23 cellular contexts compared by ENCODE assay signal in the genomic region with DNA sequence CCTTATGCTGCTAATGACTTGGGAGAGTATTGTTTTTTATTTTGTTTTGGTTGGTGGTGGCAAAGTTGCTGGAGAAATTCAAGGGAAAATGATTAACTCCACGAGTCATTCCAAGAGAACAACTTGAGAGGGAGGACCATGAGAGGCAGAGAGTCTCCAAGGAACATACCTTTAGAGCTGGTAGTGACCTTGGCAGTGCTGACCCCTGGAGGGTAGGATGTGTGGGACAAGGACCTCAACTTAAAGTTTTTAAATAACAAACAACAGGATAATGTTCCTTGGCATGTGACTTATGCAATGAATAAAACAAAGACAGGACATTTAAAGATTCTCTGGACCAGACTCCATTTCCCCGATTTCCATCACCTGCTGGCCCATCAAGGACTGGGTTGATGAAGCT.
DNase-seq lines count a peak whose midpoint lies in the region; ATAC-seq and TF ChIP-seq lines count a peak whose summit lies in the region.
"Had no signal": no experiment of that assay in that cellular context is flagged by ENCODE, and none has a peak within 500 bp of the region (broad histone marks: within the 10 kb centered on the region; RNA-seq: fewer than 3 reads in every experiment).

No MANE protein-coding gene starts in this region.

- H3K4me3 ChIP-seq in cardiac muscle cell (no peak overlapping the region), left ventricle myocardium inferior (no peak overlapping the region), OCI-LY3 (ENCODE audit: low read length) (no peak overlapping the region), epithelial cell of proximal tubule (ENCODE audit: low read depth, low read length) (no peak overlapping the region), BE2C (ENCODE audit: low read depth, low read length) (no peak overlapping the region)
- H3K4me3 ChIP-seq: SJCRH30, skin epidermis had no signal

- DNase-seq in cardiac muscle cell (ENCODE audit: low read depth in 1 of 2, low spot score in 1 of 2) (no peak), left ventricle myocardium inferior (no peak), epithelial cell of proximal tubule (ENCODE audit: low read depth) (no peak), renal cortical epithelial cell (ENCODE audit: low read depth) (peak; percentile 74), BE2C (no peak), NAMALWA (ENCODE audit: low spot score) (no peak)
- no peak for DNase-seq in activated T-cell treated with anti-CD3 and anti-CD28 coated beads, Interleukin-2, amount 50 U/mL, for 72 hours
- DNase-seq: activated CD4-positive, CD25-positive, alpha-beta regulatory T cell treated with anti-CD3 and anti-CD28 coated beads, Interleukin-2, amount 50 U/mL, for 72 hours; activated CD8-positive, alpha-beta memory T cell treated with anti-CD3 and anti-CD28 coated beads, Interleukin-2, amount 10 ng/mL, durations not matched to agents 7 days and 5 days; activated effector memory CD4-positive, alpha-beta T cell treated with Interleukin-2 at 50 U/mL for 16 hours; amygdala; CD4-positive, alpha-beta memory T cell; effector CD4-positive, alpha-beta T cell; natural killer cell; NCI-H1092; NCI-H2081; NCI-H524; SJCRH30; stimulated activated CD4-positive, alpha-beta T cell treated with anti-CD3 and anti-CD28 coated beads, Interleukin-2, amount 100 ng/mL, for 48 hours had no signal

- TF ChIP-seq CTCF in cardiac muscle cell (IDR thresholded peaks at IDR 0.05; ENCODE audit: low read depth, low read length): peak; percentile 2
- no peak for TF ChIP-seq CTCF in left ventricle myocardium inferior (IDR thresholded peaks at IDR 0.05; ENCODE audit: borderline replicate concordance)
- peak; percentile 13; the same call in 1 of the 2 replicates for TF ChIP-seq CTCF in OCI-LY3 (IDR thresholded peaks at IDR 0.05; ENCODE audit: low read depth, low read length)
- peak; percentile 35 for TF ChIP-seq CTCF in epithelial cell of proximal tubule (conservative IDR thresholded peaks at IDR 0.05; ENCODE audit: low read depth, low read length)
- TF ChIP-seq CTCF in BE2C (IDR thresholded peaks at IDR 0.05; ENCODE audit: low read depth, low read length): no peak; the same call in 1 of the 2 replicates

- H3K9ac ChIP-seq in OCI-LY3 (ENCODE audit: low read length): no peak overlapping the region

- H3K4me3 Mint-ChIP-seq in activated T-cell treated with anti-CD3 and anti-CD28 coated beads, Interleukin-2, amount 50 U/mL, for 72 hours: no peak overlapping the region
- H3K4me3 Mint-ChIP-seq: activated CD8-positive, alpha-beta memory T cell treated with anti-CD3 and anti-CD28 coated beads, Interleukin-2, amount 10 ng/mL, durations not matched to agents 7 days and 5 days; CD4-positive, alpha-beta memory T cell; central memory CD8-positive, alpha-beta T cell; IgD-negative memory B cell; natural killer cell had no signal

- no peaks in the 10 kb centered on the region for H3K79me2 ChIP-seq in OCI-LY3 (ENCODE audit: low read length)

- no peak for ATAC-seq in activated T-cell treated with anti-CD3 and anti-CD28 coated beads, Interleukin-2, amount 50 U/mL, for 72 hours (replicated peaks in 1 of 2)
- ATAC-seq: activated CD8-positive, alpha-beta memory T cell treated with anti-CD3 and anti-CD28 coated beads, Interleukin-2, amount 10 ng/mL, durations not matched to agents 7 days and 5 days; natural killer cell had no signal

- no peaks in the 10 kb centered on the region for H3K36me3 Mint-ChIP-seq in activated T-cell treated with anti-CD3 and anti-CD28 coated beads, Interleukin-2, amount 50 U/mL, for 72 hours (ENCODE audit: insufficient read depth in 2 of 2)
- H3K36me3 Mint-ChIP-seq: activated CD8-positive, alpha-beta memory T cell treated with anti-CD3 and anti-CD28 coated beads, Interleukin-2, amount 10 ng/mL, durations not matched to agents 7 days and 5 days; CD4-positive, alpha-beta memory T cell; IgD-negative memory B cell; natural killer cell had no signal

- H3K27me3 Mint-ChIP-seq in activated T-cell treated with anti-CD3 and anti-CD28 coated beads, Interleukin-2, amount 50 U/mL, for 72 hours (ENCODE audit: low read depth): peaks cover 21% of the 10 kb centered on the region

- no peaks in the 10 kb centered on the region for H3K9me3 ChIP-seq in cardiac muscle cell (ENCODE audit: low read depth)
- H3K9me3 ChIP-seq in left ventricle myocardium inferior (replicated peaks): no peaks in the 10 kb centered on the region
- no peaks in the 10 kb centered on the region for H3K9me3 ChIP-seq in OCI-LY3 (ENCODE audit: insufficient read depth, low read length)
- H3K9me3 ChIP-seq in BE2C: no peaks in the 10 kb centered on the region
- H3K9me3 ChIP-seq: SJCRH30 had no signal

- H3K4me2 ChIP-seq in OCI-LY3 (ENCODE audit: low read length): no peak overlapping the region

- no peaks in the 10 kb centered on the region for H4K20me1 ChIP-seq in OCI-LY3 (ENCODE audit: insufficient read depth, low read length)

- H3K36me3 ChIP-seq in cardiac muscle cell: no peaks in the 10 kb centered on the region
- H3K36me3 ChIP-seq in left ventricle myocardium inferior: no peaks in the 10 kb centered on the region
- H3K36me3 ChIP-seq in OCI-LY3 (replicated peaks; ENCODE audit: low read depth, low read length): no peaks in the 10 kb centered on the region
- no peaks in the 10 kb centered on the region for H3K36me3 ChIP-seq in BE2C
- H3K36me3 ChIP-seq: SJCRH30 had no signal

- H3K4me1 Mint-ChIP-seq in activated T-cell treated with anti-CD3 and anti-CD28 coated beads, Interleukin-2, amount 50 U/mL, for 72 hours (ENCODE audit: low read depth): no peaks in the 10 kb centered on the region
- H3K4me1 Mint-ChIP-seq: activated CD8-positive, alpha-beta memory T cell treated with anti-CD3 and anti-CD28 coated beads, Interleukin-2, amount 10 ng/mL, durations not matched to agents 7 days and 5 days; CD4-positive, alpha-beta memory T cell; central memory CD8-positive, alpha-beta T cell; IgD-negative memory B cell; natural killer cell had no signal

- no peak overlapping the region for H3K27ac ChIP-seq in cardiac muscle cell
- H3K27ac ChIP-seq in left ventricle myocardium inferior (replicated peaks): no peak overlapping the region
- no peak overlapping the region for H3K27ac ChIP-seq in OCI-LY3 (ENCODE audit: low read length)
- H3K27ac ChIP-seq: SJCRH30, skin epidermis had no signal

- H3K4me1 ChIP-seq in cardiac muscle cell (ENCODE audit: low read depth): peaks cover 6% of the 10 kb centered on the region
- no peaks in the 10 kb centered on the region for H3K4me1 ChIP-seq in left ventricle myocardium inferior
- no peaks in the 10 kb centered on the region for H3K4me1 ChIP-seq in OCI-LY3 (ENCODE audit: low read length)
- no peaks in the 10 kb centered on the region for H3K4me1 ChIP-seq in BE2C

- no peaks in the 10 kb centered on the region for H3K9me3 Mint-ChIP-seq in activated T-cell treated with anti-CD3 and anti-CD28 coated beads, Interleukin-2, amount 50 U/mL, for 72 hours
- H3K9me3 Mint-ChIP-seq: central memory CD8-positive, alpha-beta T cell; natural killer cell had no signal

- no peak overlapping the region for H2AFZ ChIP-seq in OCI-LY3 (ENCODE audit: low read depth, low read length)

- H3K27me3 ChIP-seq in cardiac muscle cell (no peaks in the 10 kb centered on the region), left ventricle myocardium inferior (ENCODE audit: low read depth) (no peaks in the 10 kb centered on the region), OCI-LY3 (ENCODE audit: low read depth, low read length) (no peaks in the 10 kb centered on the region), BE2C (0 out of 2 replicates have a peak, but pooled peaks cover under 1% of the 10 kb centered on the region)
- H3K27me3 ChIP-seq: SJCRH30 had no signal

- no peak overlapping the region for H3K27ac Mint-ChIP-seq in activated T-cell treated with anti-CD3 and anti-CD28 coated beads, Interleukin-2, amount 50 U/mL, for 72 hours
- H3K27ac Mint-ChIP-seq: activated CD8-positive, alpha-beta memory T cell treated with anti-CD3 and anti-CD28 coated beads, Interleukin-2, amount 10 ng/mL, durations not matched to agents 7 days and 5 days; IgD-negative memory B cell; natural killer cell had no signal

- intact Hi-C loops in left ventricle myocardium inferior (cut with micrococcal nuclease): no loop called here

Comparison
In these comparisons a context has a peak if more than half of its experiments do, and no peak if none do; other contexts are left out.
1. CTCF ChIP-seq: peak in cardiac muscle cell (single experiment), OCI-LY3 (single experiment) and epithelial cell of proximal tubule (single experiment); none in left ventricle myocardium inferior (single experiment) and BE2C (single experiment).